ENCODE assay signal across 25 cellular contexts in genomic region chr5:150271923-150272322, GRCh38. TPM values are rescaled to one million over a fixed set of nuclear protein-coding genes. Genes with fewer than 3 reads are reported as not detected.
A peak's percentile ranks its signal among the peaks of the same experiment; 100 is the strongest.
DNase-seq lines count a peak whose midpoint lies in the region; ATAC-seq, FAIRE-seq and TF ChIP-seq lines count a peak whose summit lies in the region.
"Had no signal": no experiment of that assay in that cellular context is flagged by ENCODE, and none has a peak within 500 bp of the region (broad histone marks: within the 10 kb centered on the region; RNA-seq: fewer than 3 reads in every experiment).

No MANE protein-coding gene starts in this region.

- TF ChIP-seq POLR2A in HepG2 (IDR thresholded peaks at IDR 0.05; ENCODE audit: insufficient read depth in 1 of 2, low read depth in 2 of 2, low read length in 2 of 2) (no peak), right lobe of liver (IDR thresholded peaks at IDR 0.05) (no peak)

- in situ Hi-C loops in HepG2 (cut with HindIII; ENCODE audit: extremely low pct_ligation_motif_present, low pct_unique_long_range_greater_than_20kb), result loop anchor here (5.0 kb wide), 1 partner anchor 165 kb away; no protein-coding TSS in a partner anchor

- intact Hi-C loops in HepG2 (cut with micrococcal nuclease; ENCODE audit: unreplicated experiment), result loop anchor here (1.0 to 5.0 kb wide), 2 partner anchors 78 to 165 kb away; no protein-coding TSS in a partner anchor
- intact Hi-C loops in right lobe of liver (cut with DNase I), result no loop called here
- intact Hi-C loops in CD8-positive, alpha-beta T cell (cut with DNase I, micrococcal nuclease), result loop anchor here (1.0 to 2.0 kb wide), 2 partner anchors 163 to 164 kb away; no protein-coding TSS in a partner anchor

- H3K4me1 ChIP-seq in HepG2 (ENCODE audit: insufficient read depth, low read length), result peaks cover 27% of the 10 kb centered on the region
- H3K4me1 ChIP-seq in right lobe of liver, result peaks cover 0 to 6% (median 2%) of the 10 kb centered on the region in 4 donors
- H3K4me1 ChIP-seq in CD8-positive, alpha-beta T cell (ENCODE audit: insufficient read depth, low read length), result no peaks in the 10 kb centered on the region
- H3K4me1 ChIP-seq: SJCRH30 had no signal

- H3K9ac ChIP-seq in HepG2 (ENCODE audit: insufficient read depth, low read depth, low read length), result no peak overlapping the region
- H3K9ac ChIP-seq: GM23248 had no signal

- ATAC-seq in HepG2 (no peak), right lobe of liver (no peak)
- no peak for ATAC-seq in CD8-positive, alpha-beta T cell

- H4K20me1 ChIP-seq in HepG2 (ENCODE audit: insufficient read depth, low read length), result no peaks in the 10 kb centered on the region

- CTCF ChIA-PET in HepG2 (lab: Yijun Ruan, JAX; ENCODE audit: low intra/inter-chr PET ratio, low total read pairs), result interaction anchor here (2.3 kb wide), 1 partner anchor 78 kb away, joined by 21 read pairs; no protein-coding TSS in a partner anchor
- CTCF ChIA-PET in CD8-positive, alpha-beta T cell (lab: Charles Lee), result no interaction called here

- no peak for TF ChIP-seq RAD21 in HepG2 (CRISPR knock-in tag; IDR thresholded peaks at IDR 0.05)

- H3K27me3 ChIP-seq in HepG2 (ENCODE audit: control insufficient read depth in 1 of 2, insufficient read depth in 2 of 2, low read length in 2 of 2) (peaks cover 2 to 31% of the 10 kb centered on the region in 2 experiments; a peak in 4 of 5 replicates), right lobe of liver (no peaks in the 10 kb centered on the region)
- H3K27me3 ChIP-seq in CD8-positive, alpha-beta T cell (ENCODE audit: insufficient read depth, low read length), result no peaks in the 10 kb centered on the region
- H3K27me3 ChIP-seq: BE2C had no signal

- H3K36me3 ChIP-seq in HepG2 (replicated peaks in 1 of 2; ENCODE audit: control insufficient read depth in 1 of 2, insufficient read depth in 2 of 2, low read length in 2 of 2), result no peaks in the 10 kb centered on the region
- no peaks in the 10 kb centered on the region for H3K36me3 ChIP-seq in right lobe of liver
- H3K36me3 ChIP-seq in CD8-positive, alpha-beta T cell (ENCODE audit: insufficient read depth, low read length), result no peaks in the 10 kb centered on the region
- H3K36me3 ChIP-seq: BE2C, SJCRH30 had no signal

- H3K4me1 Mint-ChIP-seq in CD8-positive, alpha-beta T cell (ENCODE audit: low read depth), result no peaks in the 10 kb centered on the region
- H3K4me1 Mint-ChIP-seq: CD14-positive monocyte, IgD-negative memory B cell had no signal

- H3K27ac ChIP-seq in HepG2 (ENCODE audit: extremely low read length, insufficient read depth, low read length), result no peak overlapping the region
- H3K27ac ChIP-seq in right lobe of liver, result no peak overlapping the region
- peak overlapping the region; percentile 24 for H3K27ac ChIP-seq in angular gyrus (ENCODE audit: low read depth, low read length)
- peak overlapping the region; percentile 38 for H3K27ac ChIP-seq in temporal lobe (ENCODE audit: low read depth, low read length)
- H3K27ac ChIP-seq in CD8-positive, alpha-beta T cell (ENCODE audit: low read depth, low read length), result no peak overlapping the region
- H3K27ac ChIP-seq: 22Rv1, GM23248, SJCRH30 had no signal

- H3K9me3 Mint-ChIP-seq in CD8-positive, alpha-beta T cell, result no peaks in the 10 kb centered on the region
- H3K9me3 Mint-ChIP-seq: H9, HFFc6, IgD-negative memory B cell had no signal

- H3K36me3 Mint-ChIP-seq in CD8-positive, alpha-beta T cell, result no peaks in the 10 kb centered on the region
- H3K36me3 Mint-ChIP-seq: CD14-positive monocyte, IgD-negative memory B cell had no signal

- no peak overlapping the region for H3K27ac Mint-ChIP-seq in CD8-positive, alpha-beta T cell
- H3K27ac Mint-ChIP-seq: CD14-positive monocyte, HFFc6, IgD-negative memory B cell had no signal

- DNase-seq in HepG2 (ENCODE audit: low spot score) (no peak), right lobe of liver (no peak), dermis blood vessel endothelial cell (peak; percentile 16), NCI-H69 (lab: John Stamatoyannopoulos, UW) (no peak), GM19240 (ENCODE audit: insufficient read length, low spot score) (no peak)
- no peak for DNase-seq in CD8-positive, alpha-beta T cell
- DNase-seq: DMS79 treated with DMSO at 0.1 percent for 48 hours, GF-D8, NCI-H1417 treated with DMSO at 0.1 percent for 48 hours, NCI-H2081, NCI-H226, NCI-H510A treated with DMSO at 0.1 percent for 48 hours, NCI-H748 treated with DMSO at 0.1 percent for 48 hours had no signal

- H3K4me3 ChIP-seq in HepG2 (replicated peaks in 1 of 3; ENCODE audit: insufficient read depth in 1 of 3, low read depth in 2 of 3, low read length in 3 of 3) (no peak overlapping the region), right lobe of liver (no peak overlapping the region)
- no peak overlapping the region for H3K4me3 ChIP-seq in CD8-positive, alpha-beta T cell (ENCODE audit: low read depth, low read length)
- H3K4me3 ChIP-seq: GM23248, SJCRH30 had no signal

- no peak for FAIRE-seq in HepG2 (lab: Jason Lieb, UNC)

- H3K9me3 ChIP-seq in HepG2 (ENCODE audit: low read length) (no peaks in the 10 kb centered on the region), right lobe of liver (no peaks in the 10 kb centered on the region)
- H3K9me3 ChIP-seq in CD8-positive, alpha-beta T cell (ENCODE audit: low read length), result no peaks in the 10 kb centered on the region
- H3K9me3 ChIP-seq: BE2C, SJCRH30 had no signal

- H3K4me3 Mint-ChIP-seq in CD8-positive, alpha-beta T cell, result no peak overlapping the region
- H3K4me3 Mint-ChIP-seq: CD14-positive monocyte, H9, HFFc6 had no signal

- no peaks in the 10 kb centered on the region for H3K79me2 ChIP-seq in HepG2 (ENCODE audit: insufficient read depth, low read length)

- no TSS peak for BruUV-seq in HepG2 (replicated peaks; lab: Mats Ljungman, UMichigan)

- POLR2A ChIA-PET in HepG2 (lab: Yijun Ruan, JAX), result no interaction called here
- POLR2A ChIA-PET in CD8-positive, alpha-beta T cell (lab: Charles Lee), result no interaction called here

- WGBS in HepG2 (ENCODE audit: low lambda C conversion rate), result 61% methylated on average over 5 of the region's 5 CpGs
- WGBS in right lobe of liver (ENCODE audit: insufficient coverage, low coverage, low lambda C conversion rate, missing lambda C conversion rate), result 49% methylated on average over 4 of the region's 5 CpGs

- H3K27me3 Mint-ChIP-seq in CD8-positive, alpha-beta T cell (ENCODE audit: low read depth), result peaks cover 8% of the 10 kb centered on the region

- no peak for TF ChIP-seq EP300 in HepG2 (IDR thresholded peaks at IDR 0.05; ENCODE audit: low read depth in 2 of 2, low read length in 2 of 2)
- TF ChIP-seq EP300 in HepG2 (CRISPR knock-in tag; IDR thresholded peaks at IDR 0.05; ENCODE audit: borderline replicate concordance), result no peak

- H2AFZ ChIP-seq in HepG2 (ENCODE audit: low read length), result no peak overlapping the region
- H2AFZ ChIP-seq: GM23248 had no signal

- no peak overlapping the region for H3K4me2 ChIP-seq in HepG2 (ENCODE audit: low read depth, low read length)

- TF ChIP-seq CTCF in HepG2 (CRISPR knock-in tag; IDR thresholded peaks at IDR 0.05) (no peak), right lobe of liver (IDR thresholded peaks at IDR 0.05) (no peak)
- TF ChIP-seq CTCF in CD8-positive, alpha-beta T cell (IDR thresholded peaks at IDR 0.05), result no peak

RNA-seq across cellular contexts. Expression of gene CAMK2A, which starts 17.6 kb away (rescaled TPM):
- 0.11 TPM in 1 of 2 replicates, not detected in the other for total RNA-seq in HepG2 (2016; rRNA removed; fragmentation: Illumina TruSeq; extraction: Trizol)
- not detected in 2 replicates for total RNA-seq in HepG2 (2016; cell fraction: cytosol; rRNA removed; fragmentation: Illumina TruSeq; extraction: Trizol; ENCODE audit: low read depth)
- total RNA-seq in HepG2 (2016; cell fraction: insoluble cytoplasmic fraction; rRNA removed; fragmentation: Illumina TruSeq; extraction: Trizol), result 0.03 and 0.09 TPM in 2 replicates
- not detected in 2 replicates for total RNA-seq in HepG2 (2016; cell fraction: membrane; rRNA removed; fragmentation: Illumina TruSeq; extraction: Trizol)
- total RNA-seq in HepG2 (2016; cell fraction: nucleus; rRNA removed; fragmentation: Illumina TruSeq; extraction: Trizol), result 0.25 and 0.40 TPM in 2 replicates
- polyA plus RNA-seq in HepG2 (2011; rRNA removed), result 0.16 TPM in 1 of 2 replicates, not detected in the other
- 0.03 and 0.04 TPM in 2 replicates for polyA plus RNA-seq in HepG2 (2011; cell fraction: cytosol; rRNA removed)
- 0.09 and 0.39 TPM in 2 replicates for polyA plus RNA-seq in HepG2 (2011; cell fraction: nucleus; rRNA removed)
- polyA plus RNA-seq in HepG2 (2012), result 0.03 and 0.08 TPM in 2 replicates
- 0.06 TPM in 1 of 2 replicates, not detected in the other for polyA plus RNA-seq in HepG2 (2016; cell fraction: cytosol; fragmentation: Illumina TruSeq; extraction: Trizol; ENCODE audit: low read depth)
- polyA plus RNA-seq in HepG2 (2016; cell fraction: insoluble cytoplasmic fraction; fragmentation: Illumina TruSeq; extraction: Trizol; ENCODE audit: low read depth), result 0.05 TPM in 1 of 2 replicates, not detected in the other
- not detected in 2 replicates for polyA plus RNA-seq in HepG2 (2016; cell fraction: membrane; fragmentation: Illumina TruSeq; extraction: Trizol; ENCODE audit: low read depth)
- 0.34 and 0.43 TPM in 2 replicates for polyA plus RNA-seq in HepG2 (2016; cell fraction: nucleus; fragmentation: Illumina TruSeq; extraction: Trizol; ENCODE audit: insufficient read depth, low read depth)
- polyA minus RNA-seq in HepG2 (2011; rRNA and poly(A)+ RNA removed; ENCODE audit: low replicate concordance), result 0.14 TPM in 1 of 2 replicates, not detected in the other
- polyA minus RNA-seq in HepG2 (2011; cell fraction: cytosol; rRNA and poly(A)+ RNA removed), result not detected in 2 replicates
- polyA minus RNA-seq in HepG2 (2011; cell fraction: nucleus; rRNA and poly(A)+ RNA removed), result 0.12 TPM in 1 of 2 replicates, not detected in the other
- total RNA-seq in right lobe of liver, result under 1 TPM in 3 of 6 experiments, not detected in 3; 0.10 to 0.26 (median 0.23) TPM
- not detected in 2 replicates for total RNA-seq in dermis blood vessel endothelial cell
- 6.6 TPM for total RNA-seq in temporal lobe
- under 1 TPM in 1 of 2 experiments, not detected in 1; 0.27 TPM for total RNA-seq in CD8-positive, alpha-beta T cell
- total RNA-seq: Calu3 had no signal
- polyA plus RNA-seq: CD14-positive monocyte, GM23248, IgD-negative memory B cell had no signal

RNA-seq across cellular contexts. Expression of gene ARSI, which starts 30.8 kb away (rescaled TPM):
- total RNA-seq in HepG2 (2016; rRNA removed; fragmentation: Illumina TruSeq; extraction: Trizol) (17.6 and 33.9 TPM in 2 replicates), right lobe of liver (under 1 TPM in 5 of 6 experiments, not detected in 1; 0.06 to 0.51 (median 0.20) TPM), dermis blood vessel endothelial cell (0.28 and 0.68 TPM in 2 replicates), temporal lobe (0.25 TPM)
- 3.1 and 3.4 TPM in 2 replicates for total RNA-seq in HepG2 (2016; cell fraction: cytosol; rRNA removed; fragmentation: Illumina TruSeq; extraction: Trizol; ENCODE audit: low read depth)
- total RNA-seq in HepG2 (2016; cell fraction: insoluble cytoplasmic fraction; rRNA removed; fragmentation: Illumina TruSeq; extraction: Trizol), result 21.4 and 37.4 TPM in 2 replicates
- 11.0 and 13.0 TPM in 2 replicates for total RNA-seq in HepG2 (2016; cell fraction: membrane; rRNA removed; fragmentation: Illumina TruSeq; extraction: Trizol)
- total RNA-seq in HepG2 (2016; cell fraction: nucleus; rRNA removed; fragmentation: Illumina TruSeq; extraction: Trizol), result 25.8 and 28.7 TPM in 2 replicates
- 4.2 and 6.4 TPM in 2 replicates for polyA plus RNA-seq in HepG2 (2011; rRNA removed)
- polyA plus RNA-seq in HepG2 (2011; cell fraction: cytosol; rRNA removed), result 6.1 and 8.6 TPM in 2 replicates
- 5.3 and 5.7 TPM in 2 replicates for polyA plus RNA-seq in HepG2 (2011; cell fraction: nucleus; rRNA removed)
- polyA plus RNA-seq in HepG2 (2012), result 2.2 and 3.5 TPM in 2 replicates
- 2.1 and 2.4 TPM in 2 replicates for polyA plus RNA-seq in HepG2 (2016; cell fraction: cytosol; fragmentation: Illumina TruSeq; extraction: Trizol; ENCODE audit: low read depth)
- 14.2 and 17.0 TPM in 2 replicates for polyA plus RNA-seq in HepG2 (2016; cell fraction: insoluble cytoplasmic fraction; fragmentation: Illumina TruSeq; extraction: Trizol; ENCODE audit: low read depth)
- polyA plus RNA-seq in HepG2 (2016; cell fraction: membrane; fragmentation: Illumina TruSeq; extraction: Trizol; ENCODE audit: low read depth), result 5.0 and 7.0 TPM in 2 replicates
- 29.1 and 30.1 TPM in 2 replicates for polyA plus RNA-seq in HepG2 (2016; cell fraction: nucleus; fragmentation: Illumina TruSeq; extraction: Trizol; ENCODE audit: insufficient read depth, low read depth)
- polyA minus RNA-seq in HepG2 (2011; rRNA and poly(A)+ RNA removed; ENCODE audit: low replicate concordance), result 0.07 and 16.9 TPM in 2 replicates
- 5.9 and 6.4 TPM in 2 replicates for polyA minus RNA-seq in HepG2 (2011; cell fraction: cytosol; rRNA and poly(A)+ RNA removed)
- polyA minus RNA-seq in HepG2 (2011; cell fraction: nucleus; rRNA and poly(A)+ RNA removed), result 4.8 and 6.6 TPM in 2 replicates
- total RNA-seq in CD8-positive, alpha-beta T cell, result under 1 TPM; 0.14 to 0.61 TPM
- total RNA-seq: RPMI7951 had no signal
- polyA plus RNA-seq: CD14-positive monocyte, IgD-negative memory B cell had no signal

Comparison
In these comparisons a context has a peak if more than half of its experiments do, and no peak if none do; other contexts are left out.
1. intact Hi-C loops: an anchor here in HepG2 (1.0 to 5.0 kb wide) and CD8-positive, alpha-beta T cell (1.0 to 2.0 kb wide); none called in right lobe of liver.
2. H3K27ac ChIP-seq: peak in angular gyrus (single experiment) and temporal lobe (single experiment); none in HepG2 (single experiment), right lobe of liver (0 of 3) and CD8-positive, alpha-beta T cell (single experiment).